23 cellular contexts compared by ENCODE assay signal in genomic region chr13:33114146-33114545, GRCh38.
"Had no signal": no experiment of that assay in that cellular context is flagged by ENCODE, and none has a peak within 500 bp of the region (broad histone marks: within the 10 kb centered on the region; RNA-seq: fewer than 3 reads in every experiment).

No MANE protein-coding gene starts in this region.

- DNase-seq: activated B cell treated with CpG ODN at 0.5 μM for 24 hours; activated CD4-positive, alpha-beta memory T cell treated with anti-CD3 and anti-CD28 coated beads for 36 hours; activated CD4-positive, alpha-beta T cell treated with anti-CD3 and anti-CD28 coated beads for 1 hour; activated CD4-positive, alpha-beta T cell treated with anti-CD3 and anti-CD28 coated beads, Interleukin-2, amount 10 ng/mL, durations not matched to agents 24 days and 14 days; activated CD8-positive, alpha-beta memory T cell treated with anti-CD3 and anti-CD28 coated beads for 24 hours; activated effector memory CD4-positive, alpha-beta T cell treated with anti-CD3 and anti-CD28 coated beads, Interleukin-2, amount 50 U/mL, for 16 hours; activated naive CD4-positive, alpha-beta T cell treated with Interleukin-2 at 50 U/mL for 16 hours; activated naive CD8-positive, alpha-beta T cell treated with anti-CD3 and anti-CD28 coated beads, Interleukin-2, amount 50 U/mL, for 24 hours; activated T-cell treated with anti-CD3 and anti-CD28 coated beads, Interleukin-2, amount 50 U/mL, for 4 hours; Karpas-422; NCI-H1092; NCI-H1417; NCI-H1694 treated with DMSO at 0.1 percent for 48 hours; NCI-H2081; NCI-H446; NCI-H524; Peyer's patch; SHP77; T-helper 9 cell had no signal

- ATAC-seq: activated naive CD4-positive, alpha-beta T cell treated with anti-CD3 and anti-CD28 coated beads, Interleukin-2, amount 50 U/mL, for 72 hours; activated naive CD8-positive, alpha-beta T cell treated with anti-CD3 and anti-CD28 coated beads, Interleukin-2, amount 50 U/mL, for 24 hours; activated T-cell treated with anti-CD3 and anti-CD28 coated beads, Interleukin-2, amount 50 U/mL, for 4 hours; K562; SK-N-SH treated with all-trans-retinoic acid at 6 μM for 48 hours had no signal

- H3K4me3 ChIP-seq: K562, Peyer's patch, SJSA1 had no signal

- H3K27me3 ChIP-seq: Peyer's patch, SJSA1 had no signal

- H3K27ac ChIP-seq: Peyer's patch, SJSA1 had no signal

- H3K9me3 ChIP-seq: Peyer's patch, SJSA1 had no signal
